14 cellular contexts compared by ENCODE assay signal in genomic region chr21:28333455-28334108, GRCh38.
DNase-seq lines count a peak whose midpoint lies in the region; FAIRE-seq and TF ChIP-seq lines count a peak whose summit lies in the region.
"Had no signal": no experiment of that assay in that cellular context is flagged by ENCODE, and none has a peak within 500 bp of the region (broad histone marks: within the 10 kb centered on the region; RNA-seq: fewer than 3 reads in every experiment).

No MANE protein-coding gene starts in this region.

- 78 to 81% methylated on average over 3 of the region's 3 CpGs for WGBS in testis, 2 donors

- H3K4me3 ChIP-seq in AG09309 (ENCODE audit: control insufficient read depth, low read depth, low read length) (no peak overlapping the region), testis (no peak overlapping the region)
- H3K4me3 ChIP-seq: cardiac muscle cell, heart right ventricle, skin epidermis had no signal

- no peak for FAIRE-seq in HTR-8/SVneo (lab: Jason Lieb, UNC)
- FAIRE-seq in urothelium cell line (lab: Jason Lieb, UNC): no peak

- DNase-seq in AG09309 (ENCODE audit: low read depth) (peak; percentile 61), M059J (ENCODE audit: low read depth) (peak; percentile 27), fibroblast of gingiva (ENCODE audit: low read depth) (peak; percentile 78), non-pigmented ciliary epithelial cell (ENCODE audit: low read depth) (peak; percentile 27), amniotic stem cell (lab: John Stamatoyannopoulos, UW) (no peak), HTR-8/SVneo (ENCODE audit: insufficient read length, low spot score) (no peak), testis (no peak), urothelium cell line (ENCODE audit: low spot score) (no peak)
- DNase-seq: BE2C; heart right ventricle; NCI-H2171; NK-92 treated with Interleukin-12 subunit alpha and Interleukin-12 subunit beta, amount 100 ng/mL, for 24 hours had no signal

- H3K36me3 ChIP-seq in testis (ENCODE audit: low read depth, missing control alignments): no peaks in the 10 kb centered on the region
- H3K36me3 ChIP-seq: BE2C, cardiac muscle cell, heart right ventricle had no signal

- intact Hi-C loops in testis (cut with DNase I; ENCODE audit: low total_unique reads): no loop called here

- TF ChIP-seq CTCF in AG09309 (IDR thresholded peaks at IDR 0.05; ENCODE audit: control insufficient read depth, insufficient read depth, low read depth, low read length, missing control alignments) (no peak), testis (IDR thresholded peaks at IDR 0.05) (no peak)

- H3K9me3 ChIP-seq in testis: no peaks in the 10 kb centered on the region
- H3K9me3 ChIP-seq: BE2C had no signal

- no peaks in the 10 kb centered on the region for H3K27me3 ChIP-seq in testis
- H3K27me3 ChIP-seq: BE2C, cardiac muscle cell, heart right ventricle had no signal

- H3K27ac ChIP-seq in testis: no peak overlapping the region
- H3K27ac ChIP-seq: cardiac muscle cell, heart right ventricle, skin epidermis had no signal

- no peaks in the 10 kb centered on the region for H3K4me1 ChIP-seq in testis

- no peak for TF ChIP-seq POLR2A in testis (IDR thresholded peaks at IDR 0.05)

Comparison
In these comparisons a context has a peak if more than half of its experiments do, and no peak if none do; other contexts are left out.
1. DNase-seq: peak in AG09309 (single experiment), M059J (single experiment), fibroblast of gingiva (single experiment) and non-pigmented ciliary epithelial cell (single experiment); none in amniotic stem cell (single experiment), HTR-8/SVneo (single experiment), testis (single experiment) and urothelium cell line (single experiment).